ENCODE assay signal across 8 cellular contexts in the genomic region with DNA sequence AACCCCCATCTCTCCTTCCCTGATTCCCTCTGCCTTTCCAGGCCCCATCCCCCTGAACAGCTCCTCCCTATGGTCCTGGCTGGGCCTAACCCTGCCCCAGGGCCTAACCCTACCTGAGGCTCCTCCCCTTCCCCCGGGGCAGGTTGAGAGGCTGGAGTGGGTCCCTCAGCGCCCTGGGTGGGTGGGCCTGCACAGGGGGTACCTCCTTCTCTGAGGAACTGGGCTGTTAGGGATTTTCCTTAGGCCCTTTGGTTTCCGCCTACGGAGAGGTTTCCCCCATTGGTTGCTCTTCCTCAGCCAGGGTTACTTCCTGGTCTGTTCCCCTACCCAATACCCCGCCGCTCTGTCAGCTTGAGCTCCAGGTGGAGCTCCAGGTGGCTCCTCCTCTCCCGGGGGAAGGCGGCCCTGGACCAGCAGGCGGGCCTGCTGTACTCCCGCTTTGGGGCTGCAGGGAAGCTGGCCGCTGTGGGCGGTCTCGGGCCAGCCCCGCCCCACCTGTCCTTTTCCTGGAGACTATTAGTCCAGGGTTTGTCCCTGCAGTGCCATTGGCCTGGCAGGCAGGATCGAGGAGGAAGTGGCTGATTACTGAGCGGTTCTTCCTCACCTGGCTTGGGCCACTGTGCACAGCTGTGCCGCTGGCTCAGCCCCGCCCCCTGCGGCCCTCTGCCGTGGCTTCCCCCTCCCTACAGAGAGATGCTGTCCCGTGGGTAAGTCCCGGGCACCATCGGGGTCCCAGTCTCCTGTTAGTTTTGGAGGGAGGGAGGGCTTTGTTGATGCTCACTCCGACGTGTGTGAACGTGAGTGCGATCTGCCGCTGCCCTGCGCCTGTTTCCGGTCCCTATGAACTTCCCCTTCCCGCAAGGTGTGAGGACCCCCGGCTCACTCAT. TPM values are rescaled to one million over a fixed set of nuclear protein-coding genes. Genes with fewer than 3 reads are reported as not detected.
A peak's percentile ranks its signal among the peaks of the same experiment; 100 is the strongest.
DNase-seq lines count a peak whose midpoint lies in the region; ATAC-seq and TF ChIP-seq lines count a peak whose summit lies in the region.

No MANE protein-coding gene starts in this region.

- H3K27ac ChIP-seq in 22Rv1: peak overlapping the region; percentile 100
- peak overlapping the region; percentile 88 for H3K27ac ChIP-seq in epithelial cell of prostate

- H3K27ac Mint-ChIP-seq in activated B cell treated with CpG ODN at 0.5 μM for 24 hours: peak overlapping the region; percentile 96

- H3K36me3 Mint-ChIP-seq in activated B cell treated with CpG ODN at 0.5 μM for 24 hours (ENCODE audit: low read depth): peaks cover 9% of the 10 kb centered on the region

- peak; percentile 3 for TF ChIP-seq POLR2A in GM19099 (IDR thresholded peaks at IDR 0.05; ENCODE audit: extremely low read depth, insufficient read length, low read depth)

- TF ChIP-seq CTCF in 22Rv1 (IDR thresholded peaks at IDR 0.05): 0 out of 2 replicates have a peak, but pooled peaks have one; percentile 5
- no peak for TF ChIP-seq CTCF in activated B cell treated with CpG ODN at 0.5 μM for 24 hours (IDR thresholded peaks at IDR 0.05)
- TF ChIP-seq CTCF in omental fat pad (IDR thresholded peaks at IDR 0.05): no peak

- no peaks in the 10 kb centered on the region for H3K9me3 Mint-ChIP-seq in activated B cell treated with CpG ODN at 0.5 μM for 24 hours

- peak overlapping the region; percentile 70 for H3K4me3 Mint-ChIP-seq in activated B cell treated with CpG ODN at 0.5 μM for 24 hours

- H3K27me3 Mint-ChIP-seq in activated B cell treated with CpG ODN at 0.5 μM for 24 hours: no peaks in the 10 kb centered on the region

- POLR2A ChIA-PET in activated B cell treated with CpG ODN at 0.5 μM for 24 hours (lab: Charles Lee): interaction anchor here (0.5 to 24.6 kb wide), 9 partner anchors 8 to 405 kb away, joined by 3 to 1516 read pairs (median 12); partner anchors contain the start of genes C1RL, EMG1, LPCAT3 and PEX5

- DNase-seq in NCI-H1436 (lab: John Stamatoyannopoulos, UW) (peak; percentile 85), activated B cell treated with CpG ODN at 0.5 μM for 24 hours (peak; percentile 66), epithelial cell of prostate (ENCODE audit: low read depth, low spot score) (peak; percentile 92), omental fat pad (ENCODE audit: low spot score) (no peak), amygdala (lab: John Stamatoyannopoulos, UW) (no peak)

- CTCF ChIA-PET in activated B cell treated with CpG ODN at 0.5 μM for 24 hours (lab: Charles Lee): interaction anchor here (0.6 to 14.9 kb wide), 10 partner anchors 14 to 165 kb away, joined by 3 to 571 read pairs (median 3); partner anchors contain the start of gene SPSB2

- H3K4me1 Mint-ChIP-seq in activated B cell treated with CpG ODN at 0.5 μM for 24 hours: peaks cover 88% of the 10 kb centered on the region

- ATAC-seq in activated B cell treated with CpG ODN at 0.5 μM for 24 hours (ENCODE audit: low read depth) (peak; percentile 12), omental fat pad (ENCODE audit: low FRiP score) (peak; percentile 57), HG03439 (IDR thresholded peaks at IDR 0.05; ENCODE audit: unreplicated experiment) (no peak)

- intact Hi-C loops in activated B cell treated with CpG ODN at 0.5 μM for 24 hours (cut with micrococcal nuclease): loop anchor here (1.0 kb wide), 1 partner anchor 8 kb away; no protein-coding TSS in a partner anchor

RNA-seq across cellular contexts. Expression of gene C12orf57, which starts 2.5 kb away (rescaled TPM):
- total RNA-seq in activated B cell treated with CpG ODN at 0.5 μM for 24 hours (54.8 and 63.4 TPM in 2 replicates), omental fat pad (100 to 1,000 TPM; 280 to 555 (median 413) TPM)

RNA-seq across cellular contexts. Expression of gene RNU7-1, which starts 2.7 kb away (rescaled TPM):
- not detected in 2 replicates for total RNA-seq in activated B cell treated with CpG ODN at 0.5 μM for 24 hours
- not detected for total RNA-seq in omental fat pad

RNA-seq across cellular contexts. Expression of gene PTPN6, which starts 4.9 kb away (rescaled TPM):
- total RNA-seq in activated B cell treated with CpG ODN at 0.5 μM for 24 hours: 371 and 393 TPM in 2 replicates
- total RNA-seq in omental fat pad: 10 to 100 TPM; 19.8 to 42.3 (median 35.9) TPM

RNA-seq across cellular contexts. Expression of gene ATN1, which starts 18.5 kb away (rescaled TPM):
- total RNA-seq in activated B cell treated with CpG ODN at 0.5 μM for 24 hours: 42.8 and 50.9 TPM in 2 replicates
- total RNA-seq in omental fat pad: 10 to 100 TPM; 46.2 to 93.5 (median 59.4) TPM

RNA-seq across cellular contexts. Expression of gene PHB2, which starts 24.2 kb away (rescaled TPM):
- total RNA-seq in activated B cell treated with CpG ODN at 0.5 μM for 24 hours: 240 and 255 TPM in 2 replicates
- total RNA-seq in omental fat pad: 100 to 1,000 TPM; 173 to 218 (median 189) TPM

Comparison
In these comparisons a context has a peak if more than half of its experiments do, and no peak if none do; other contexts are left out.
1. DNase-seq: peak in NCI-H1436 (single experiment), activated B cell treated with CpG ODN at 0.5 μM for 24 hours (single experiment) and epithelial cell of prostate (single experiment); none in omental fat pad (single experiment) and amygdala (0 of 56).